ENCODE assay signal across 8 cellular contexts in the genomic region with DNA sequence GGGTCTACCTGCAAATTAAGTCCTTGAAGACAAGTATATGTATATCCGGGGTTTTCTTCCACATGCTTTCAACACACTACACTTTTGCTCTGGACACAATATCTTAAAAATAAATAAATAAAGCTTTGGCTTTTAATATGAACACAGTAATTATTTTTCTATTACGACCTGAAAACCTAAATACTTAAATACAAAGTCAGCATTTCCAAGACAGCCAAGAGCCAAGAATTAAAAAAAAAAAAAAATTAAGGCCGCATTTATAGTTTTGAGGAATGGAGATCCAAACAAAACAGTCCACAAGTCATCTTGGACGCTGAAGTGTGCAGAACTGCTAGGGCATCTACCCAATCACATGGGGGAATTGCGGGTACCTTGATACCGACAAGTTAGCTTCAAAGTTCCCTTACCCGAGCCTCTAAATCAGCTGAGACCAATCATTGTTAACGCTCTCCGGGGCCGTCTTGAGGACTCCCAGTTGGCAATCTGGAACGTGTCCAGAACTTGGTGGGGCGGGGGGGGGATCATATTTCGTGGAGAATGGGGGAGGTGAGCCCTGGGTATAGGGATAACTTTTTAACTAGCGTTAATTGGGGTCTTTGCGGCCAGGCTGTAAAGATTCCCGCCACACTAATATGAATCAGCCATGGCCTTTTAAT. TPM values are rescaled to one million over a fixed set of nuclear protein-coding genes. Genes with fewer than 3 reads are reported as not detected.
DNase-seq lines count a peak whose midpoint lies in the region; ATAC-seq, FAIRE-seq and TF ChIP-seq lines count a peak whose summit lies in the region.

No MANE protein-coding gene starts in this region.

- peaks cover 38% of the 10 kb centered on the region for H3K79me2 ChIP-seq in Karpas-422 (ENCODE audit: low read length)

- DNase-seq in DMS79 (lab: John Stamatoyannopoulos, UW) (peak; percentile 84), Karpas-422 (peak; percentile 85), cerebellum (ENCODE audit: low spot score) (peak; percentile 24), kidney (no peak), smooth muscle cell of the brain vasculature (ENCODE audit: low read depth, low spot score) (peak; percentile 56)

- no peaks in the 10 kb centered on the region for H3K9me3 ChIP-seq in Karpas-422 (ENCODE audit: low read length)
- no peaks in the 10 kb centered on the region for H3K9me3 ChIP-seq in kidney (ENCODE audit: control insufficient read depth in 1 of 2, low read length in 2 of 2)

- no peak for TF ChIP-seq CTCF in kidney (IDR thresholded peaks at IDR 0.05; ENCODE audit: borderline replicate concordance, extremely low read depth, insufficient read depth)

- H3K36me3 ChIP-seq in Karpas-422 (ENCODE audit: insufficient read depth, low read length) (no peaks in the 10 kb centered on the region), kidney (ENCODE audit: control insufficient read depth in 1 of 2, insufficient read depth in 2 of 2, low read length in 2 of 2) (no peaks in the 10 kb centered on the region)

- intact Hi-C loops in kidney (cut with DNase I) = no loop called here

- no peaks in the 10 kb centered on the region for H3K27me3 ChIP-seq in Karpas-422 (ENCODE audit: low read length)

- no peaks in the 10 kb centered on the region for H3K9me2 ChIP-seq in Karpas-422 (replicated peaks; ENCODE audit: insufficient read depth, low read length)

- H3K4me1 ChIP-seq in Karpas-422 (ENCODE audit: low read length) = peaks cover 39% of the 10 kb centered on the region
- peaks cover 11 to 12% of the 10 kb centered on the region in 2 donors for H3K4me1 ChIP-seq in kidney (ENCODE audit: control insufficient read depth in 1 of 2, insufficient read depth in 1 of 2, low read depth in 1 of 2, low read length in 2 of 2)

- peak overlapping the region; percentile 72 for H2AFZ ChIP-seq in Karpas-422 (ENCODE audit: low read length)

- peak overlapping the region; percentile 87 for H3K27ac ChIP-seq in Karpas-422 (ENCODE audit: low read length)
- H3K27ac ChIP-seq in kidney (ENCODE audit: low read depth in 2 of 2, low read length in 2 of 2) = peak overlapping the region; percentile 98 to 99

- H3K4me3 ChIP-seq in Karpas-422 (ENCODE audit: low read length) (peak overlapping the region; percentile 85), kidney (ENCODE audit: low read length in 2 of 2) (peak overlapping the region; percentile 89 to 99)

- H3K9ac ChIP-seq in Karpas-422 (ENCODE audit: low read length) (peak overlapping the region; percentile 83), kidney (ENCODE audit: low read length in 2 of 2) (peak overlapping the region; percentile 87 to 93)

- no peak for FAIRE-seq in kidney (lab: Jason Lieb, UNC)

- peak overlapping the region; percentile 81 for H3K4me2 ChIP-seq in Karpas-422 (ENCODE audit: low read depth, low read length, poor library complexity, severe bottlenecking)

- peak; percentile 10 for ATAC-seq in SK-N-SH treated with all-trans-retinoic acid at 6 μM for 48 hours
- no peak for ATAC-seq in GM21529 (IDR thresholded peaks at IDR 0.05; ENCODE audit: unreplicated experiment)
- no peak for ATAC-seq in GM21367 (IDR thresholded peaks at IDR 0.05; ENCODE audit: unreplicated experiment)

- H4K20me1 ChIP-seq in Karpas-422 (ENCODE audit: insufficient read depth, low read depth, low read length) = peaks cover 23% of the 10 kb centered on the region

TF ChIP-seq in SK-N-SH treated with all-trans-retinoic acid at 6 μM for 48 hours, 23 proteins besides CTCF, POLR2A, EP300 and RAD21:
- TF ChIP-seq ZC3H10 (CRISPR knock-in tag; IDR thresholded peaks at IDR 0.05) (no peak), GLIS3 (CRISPR knock-in tag; IDR thresholded peaks at IDR 0.05) (no peak), ZFP3 (CRISPR knock-in tag; IDR thresholded peaks at IDR 0.05) (no peak), ARNTL (CRISPR knock-in tag; IDR thresholded peaks at IDR 0.05; ENCODE audit: borderline replicate concordance, low read depth) (no peak), SNAI2 (CRISPR knock-in tag; IDR thresholded peaks at IDR 0.05) (no peak)
- TF ChIP-seq, protein P1, sequence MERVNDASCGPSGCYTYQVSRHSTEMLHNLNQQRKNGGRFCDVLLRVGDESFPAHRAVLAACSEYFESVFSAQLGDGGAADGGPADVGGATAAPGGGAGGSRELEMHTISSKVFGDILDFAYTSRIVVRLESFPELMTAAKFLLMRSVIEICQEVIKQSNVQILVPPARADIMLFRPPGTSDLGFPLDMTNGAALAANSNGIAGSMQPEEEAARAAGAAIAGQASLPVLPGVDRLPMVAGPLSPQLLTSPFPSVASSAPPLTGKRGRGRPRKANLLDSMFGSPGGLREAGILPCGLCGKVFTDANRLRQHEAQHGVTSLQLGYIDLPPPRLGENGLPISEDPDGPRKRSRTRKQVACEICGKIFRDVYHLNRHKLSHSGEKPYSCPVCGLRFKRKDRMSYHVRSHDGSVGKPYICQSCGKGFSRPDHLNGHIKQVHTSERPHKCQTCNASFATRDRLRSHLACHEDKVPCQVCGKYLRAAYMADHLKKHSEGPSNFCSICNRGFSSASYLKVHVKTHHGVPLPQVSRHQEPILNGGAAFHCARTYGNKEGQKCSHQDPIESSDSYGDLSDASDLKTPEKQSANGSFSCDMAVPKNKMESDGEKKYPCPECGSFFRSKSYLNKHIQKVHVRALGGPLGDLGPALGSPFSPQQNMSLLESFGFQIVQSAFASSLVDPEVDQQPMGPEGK (CRISPR knock-in tag; IDR thresholded peaks at IDR 0.05; ENCODE audit: borderline replicate concordance) = peak; percentile 65; the same call in 1 of the 2 replicates
- TF ChIP-seq, protein P2, sequence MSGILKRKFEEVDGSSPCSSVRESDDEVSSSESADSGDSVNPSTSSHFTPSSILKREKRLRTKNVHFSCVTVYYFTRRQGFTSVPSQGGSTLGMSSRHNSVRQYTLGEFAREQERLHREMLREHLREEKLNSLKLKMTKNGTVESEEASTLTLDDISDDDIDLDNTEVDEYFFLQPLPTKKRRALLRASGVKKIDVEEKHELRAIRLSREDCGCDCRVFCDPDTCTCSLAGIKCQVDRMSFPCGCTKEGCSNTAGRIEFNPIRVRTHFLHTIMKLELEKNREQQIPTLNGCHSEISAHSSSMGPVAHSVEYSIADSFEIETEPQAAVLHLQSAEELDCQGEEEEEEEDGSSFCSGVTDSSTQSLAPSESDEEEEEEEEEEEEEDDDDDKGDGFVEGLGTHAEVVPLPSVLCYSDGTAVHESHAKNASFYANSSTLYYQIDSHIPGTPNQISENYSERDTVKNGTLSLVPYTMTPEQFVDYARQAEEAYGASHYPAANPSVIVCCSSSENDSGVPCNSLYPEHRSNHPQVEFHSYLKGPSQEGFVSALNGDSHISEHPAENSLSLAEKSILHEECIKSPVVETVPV (CRISPR knock-in tag; IDR thresholded peaks at IDR 0.05) = no peak

RNA-seq across cellular contexts. Expression of a gene that starts 0.7 kb away (rescaled TPM):
- 53.3 and 98.8 TPM in 2 replicates for total RNA-seq in Karpas-422 (2014; rRNA removed; shearing (Covaris generic); ENCODE audit: low replicate concordance)
- total RNA-seq in cerebellum (143 TPM), kidney (44.9 TPM)
- polyA plus RNA-seq in kidney (ENCODE audit: insufficient read depth, low read depth, low replicate concordance) = 25.1 TPM
